Comparison of ENCODE assay signal across 31 cellular contexts in the genomic region with DNA sequence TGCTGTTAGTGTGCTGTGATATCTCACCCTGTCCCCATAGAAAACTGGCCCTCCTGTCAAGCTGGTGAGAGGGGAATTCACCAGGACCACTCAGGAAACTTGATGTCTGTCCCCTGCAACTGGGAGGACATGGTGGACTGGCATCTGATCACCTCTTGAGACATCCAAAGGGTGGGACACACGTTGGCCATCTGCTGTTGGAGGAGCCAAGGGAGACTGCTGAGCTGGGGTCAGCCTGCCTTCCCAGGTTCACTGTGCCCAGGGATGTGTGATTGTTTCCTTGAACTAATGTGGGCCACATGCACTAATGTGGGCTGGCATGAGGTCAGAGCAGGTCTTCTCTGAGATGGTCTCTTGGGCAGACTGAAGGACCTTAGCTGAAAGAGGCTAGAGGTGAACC. TPM values are rescaled to one million over a fixed set of nuclear protein-coding genes. Genes with fewer than 3 reads are reported as not detected.
"Had no signal": no experiment of that assay in that cellular context is flagged by ENCODE, and none has a peak within 500 bp of the region (broad histone marks: within the 10 kb centered on the region; RNA-seq: fewer than 3 reads in every experiment).

No MANE protein-coding gene starts in this region.

- FAIRE-seq: TTC549 had no signal

- H3K36me3 Mint-ChIP-seq: activated naive CD8-positive, alpha-beta T cell treated with anti-CD3 and anti-CD28 coated beads for 36 hours had no signal

- H3K9me3 Mint-ChIP-seq: activated CD4-positive, alpha-beta T cell treated with anti-CD3 and anti-CD28 coated beads, Interleukin-2, amount 10 ng/mL, durations not matched to agents 7 days and 5 days; activated naive CD8-positive, alpha-beta T cell treated with anti-CD3 and anti-CD28 coated beads for 36 hours; activated T-cell treated with anti-CD3 and anti-CD28 coated beads, Interleukin-2, amount 50 U/mL, for 24 hours; T-helper 1 cell treated with Interleukin-12 subunit alpha and Interleukin-12 subunit beta and Interleukin-4 antibody, amounts not matched to agents 30 μg/mL and 1 μg/mL, for 36 hours; T-helper 2 cell treated with Interferon-gamma antibody and Interleukin-4, amounts not matched to agents 5 μg/mL and 100 μg/mL, for 36 hours had no signal

- H3K4me3 ChIP-seq: SJCRH30, SK-N-MC had no signal

- H3K4me3 Mint-ChIP-seq: activated CD4-positive, alpha-beta T cell treated with anti-CD3 and anti-CD28 coated beads for 36 hours; activated CD4-positive, alpha-beta T cell treated with anti-CD3 and anti-CD28 coated beads, Interleukin-2, amount 10 ng/mL, durations not matched to agents 7 days and 5 days; activated CD8-positive, alpha-beta T cell treated with anti-CD3 and anti-CD28 coated beads, Interleukin-2, amount 10 ng/mL, durations not matched to agents 7 days and 5 days; activated naive CD8-positive, alpha-beta T cell treated with anti-CD3 and anti-CD28 coated beads for 36 hours; activated T-cell treated with anti-CD3 and anti-CD28 coated beads, Interleukin-2, amount 50 U/mL, for 24 hours; T-helper 1 cell treated with Interleukin-12 subunit alpha and Interleukin-12 subunit beta and Interleukin-4 antibody, amounts not matched to agents 30 μg/mL and 1 μg/mL, for 36 hours; T-helper 2 cell treated with Interferon-gamma antibody and Interleukin-4, amounts not matched to agents 5 μg/mL and 100 μg/mL, for 36 hours had no signal

- H3K4me1 Mint-ChIP-seq: activated CD4-positive, alpha-beta T cell treated with anti-CD3 and anti-CD28 coated beads for 36 hours; activated CD4-positive, alpha-beta T cell treated with anti-CD3 and anti-CD28 coated beads, Interleukin-2, amount 10 ng/mL, durations not matched to agents 7 days and 5 days; activated naive CD8-positive, alpha-beta T cell treated with anti-CD3 and anti-CD28 coated beads for 36 hours had no signal

- H3K9me3 ChIP-seq: SJCRH30 had no signal

- H3K36me3 ChIP-seq: brain microvascular endothelial cell, SJCRH30 had no signal

- DNase-seq: activated CD4-positive, alpha-beta T cell treated with anti-CD3 and anti-CD28 coated beads for 36 hours; activated CD4-positive, alpha-beta T cell treated with anti-CD3 and anti-CD28 coated beads, Interleukin-2, amount 10 ng/mL, durations not matched to agents 7 days and 5 days; activated CD4-positive, alpha-beta T cell treated with anti-CD3 and anti-CD28 coated beads, Interleukin-2, amount 50 U/mL, for 48 hours; activated CD8-positive, alpha-beta T cell treated with anti-CD3 and anti-CD28 coated beads, Interleukin-2, amount 10 ng/mL, durations not matched to agents 7 days and 5 days; activated naive CD4-positive, alpha-beta T cell; activated naive CD4-positive, alpha-beta T cell treated with anti-CD3 and anti-CD28 coated beads, Interleukin-2, amount 50 U/mL, for 16 hours; activated naive CD8-positive, alpha-beta T cell treated with anti-CD3 and anti-CD28 coated beads for 36 hours; activated T-cell treated with anti-CD3 and anti-CD28 coated beads, Interleukin-2, amount 50 U/mL, for 24 hours; amniotic stem cell; aorta; brain microvascular endothelial cell; central memory CD4-positive, alpha-beta T cell; Karpas-422; KBM-7; NCI-H1105; NCI-H1417 treated with DMSO at 0.1 percent for 48 hours; NCI-H187 treated with DMSO at 0.1 percent for 48 hours; NCI-H2081; NCI-H2171 treated with DMSO at 0.1 percent for 48 hours; NCI-H2227 treated with DMSO at 0.1 percent for 48 hours; NCI-H446; NCI-H510A treated with DMSO at 0.1 percent for 48 hours; NCI-H69; SHP77; SJCRH30 had no signal

- H3K27me3 Mint-ChIP-seq: activated CD4-positive, alpha-beta T cell treated with anti-CD3 and anti-CD28 coated beads for 36 hours; activated CD4-positive, alpha-beta T cell treated with anti-CD3 and anti-CD28 coated beads, Interleukin-2, amount 10 ng/mL, durations not matched to agents 7 days and 5 days; activated naive CD8-positive, alpha-beta T cell treated with anti-CD3 and anti-CD28 coated beads for 36 hours; activated T-cell treated with anti-CD3 and anti-CD28 coated beads, Interleukin-2, amount 50 U/mL, for 24 hours had no signal

- ATAC-seq: activated CD4-positive, alpha-beta T cell treated with anti-CD3 and anti-CD28 coated beads for 36 hours; activated CD4-positive, CD25-positive, alpha-beta regulatory T cell treated with anti-CD3 and anti-CD28 coated beads, Interleukin-2, amount 50 U/mL, for 24 hours; activated CD8-positive, alpha-beta T cell treated with anti-CD3 and anti-CD28 coated beads, Interleukin-2, amount 10 ng/mL, durations not matched to agents 7 days and 5 days; Panc1 had no signal

- H3K27ac ChIP-seq: brain microvascular endothelial cell, SJCRH30, SK-N-MC had no signal

- H3K27ac Mint-ChIP-seq: activated CD4-positive, alpha-beta T cell treated with anti-CD3 and anti-CD28 coated beads for 36 hours; activated CD4-positive, alpha-beta T cell treated with anti-CD3 and anti-CD28 coated beads, Interleukin-2, amount 10 ng/mL, durations not matched to agents 7 days and 5 days; activated CD8-positive, alpha-beta T cell treated with anti-CD3 and anti-CD28 coated beads, Interleukin-2, amount 10 ng/mL, durations not matched to agents 7 days and 5 days; activated naive CD8-positive, alpha-beta T cell treated with anti-CD3 and anti-CD28 coated beads for 36 hours; activated T-cell treated with anti-CD3 and anti-CD28 coated beads, Interleukin-2, amount 50 U/mL, for 24 hours; T-helper 2 cell treated with Interferon-gamma antibody and Interleukin-4, amounts not matched to agents 5 μg/mL and 100 μg/mL, for 36 hours had no signal

- H3K4me1 ChIP-seq: SJCRH30 had no signal

RNA-seq across cellular contexts. Expression of gene TMEM229B, which starts 16.7 kb away (rescaled TPM):
- total RNA-seq: SJCRH30 had no signal
